ENCODE assay signal across 9 cellular contexts in the genomic region with DNA sequence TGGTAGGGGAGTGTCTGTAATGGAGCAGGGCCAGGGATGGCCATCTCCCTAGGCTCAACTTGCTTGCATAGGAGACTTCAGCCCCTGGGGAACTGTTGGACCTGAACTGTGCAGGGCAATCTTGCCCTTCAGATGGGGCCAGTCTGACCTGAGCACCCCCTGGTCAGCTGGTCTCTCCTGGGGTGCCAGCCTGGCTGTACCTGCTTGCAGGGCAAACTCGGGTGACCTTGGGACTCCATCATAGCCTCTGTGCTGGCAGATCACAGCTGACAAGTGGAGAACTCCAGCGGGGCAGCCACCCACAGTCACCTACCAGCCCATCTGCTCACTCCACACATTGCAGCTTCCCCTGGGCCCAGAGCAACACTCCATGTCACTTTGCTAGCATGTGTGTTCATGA. TPM values are rescaled to one million over a fixed set of nuclear protein-coding genes. Genes with fewer than 3 reads are reported as not detected.
"Had no signal": no experiment of that assay in that cellular context is flagged by ENCODE, and none has a peak within 500 bp of the region (broad histone marks: within the 10 kb centered on the region; RNA-seq: fewer than 3 reads in every experiment).

No MANE protein-coding gene starts in this region.

- H3K27ac Mint-ChIP-seq: GM23338, H9 had no signal

- H3K4me3 ChIP-seq: GM23338, K562 had no signal

- FAIRE-seq: H1, H54, HTR-8/SVneo, K562 had no signal

- H3K4me1 Mint-ChIP-seq: GM23338, H9 had no signal

- DNase-seq: H9, HCEC 1CT, IMR-90 had no signal

- H3K9me3 Mint-ChIP-seq: GM23338 had no signal

- ATAC-seq: GM23338, K562 had no signal

- H3K4me3 Mint-ChIP-seq: GM23338, H9 had no signal

RNA-seq across cellular contexts. Expression of gene SPRR2A, which starts 8.1 kb away (rescaled TPM):
- total RNA-seq: GM23338, H1, H9, HT-29, IMR-90, K562 had no signal
- polyA plus RNA-seq: GM23338, H1, IMR-90 had no signal

RNA-seq across cellular contexts. Expression of gene SPRR2D, which starts 8.3 kb away (rescaled TPM):
- total RNA-seq: GM23338, H1, H9, HT-29, IMR-90 had no signal
- polyA plus RNA-seq: GM23338, H1, IMR-90 had no signal

RNA-seq across cellular contexts. Expression of gene SPRR1B, which starts 18.2 kb away (rescaled TPM):
- total RNA-seq: GM23338, H1, H9, IMR-90, K562 had no signal
- polyA plus RNA-seq: GM23338, IMR-90, K562 had no signal

RNA-seq across cellular contexts. Expression of gene SPRR2B, which starts 22.2 kb away (rescaled TPM):
- total RNA-seq: GM23338, H1, H9, HT-29, IMR-90, K562 had no signal
- polyA plus RNA-seq: GM23338, H1, IMR-90, K562 had no signal

RNA-seq across cellular contexts. Expression of gene SPRR2E, which starts 45.1 kb away (rescaled TPM):
- total RNA-seq: GM23338, H1, H9, HT-29, IMR-90, K562 had no signal
- polyA plus RNA-seq: GM23338, H1, IMR-90, K562 had no signal
